Comparison of ENCODE assay signal across 1 cellular context in genomic region chr11:35214181-35214770, GRCh38.
TF ChIP-seq lines count a peak whose summit lies in the region.

No MANE protein-coding gene starts in this region.

TF ChIP-seq in SK-N-SH, 30 proteins besides CTCF, POLR2A, EP300 and RAD21:
- no peak for TF ChIP-seq REST (IDR thresholded peaks at IDR 0.05; ENCODE audit: low read depth, low read length)
- TF ChIP-seq ZBTB33 (IDR thresholded peaks at IDR 0.05; ENCODE audit: borderline replicate concordance, low read depth): no peak
- TF ChIP-seq FOSL2 (IDR thresholded peaks at IDR 0.05; ENCODE audit: borderline replicate concordance, low read depth): no peak
- no peak for TF ChIP-seq MXI1 (IDR thresholded peaks at IDR 0.05; ENCODE audit: low read depth, low read length)
- no peak for TF ChIP-seq JUND (IDR thresholded peaks at IDR 0.05)
- no peak for TF ChIP-seq FOXJ3 (CRISPR knock-in tag; IDR thresholded peaks at IDR 0.05)
- TF ChIP-seq RFX5 (IDR thresholded peaks at IDR 0.05; ENCODE audit: low read length): no peak
- TF ChIP-seq NRF1 (IDR thresholded peaks at IDR 0.05; ENCODE audit: low read depth, low read length): no peak
- no peak for TF ChIP-seq CHD2 (IDR thresholded peaks at IDR 0.05; ENCODE audit: low read length, partially characterized antibody)
